ENCODE assay signal across 23 cellular contexts in the genomic region with DNA sequence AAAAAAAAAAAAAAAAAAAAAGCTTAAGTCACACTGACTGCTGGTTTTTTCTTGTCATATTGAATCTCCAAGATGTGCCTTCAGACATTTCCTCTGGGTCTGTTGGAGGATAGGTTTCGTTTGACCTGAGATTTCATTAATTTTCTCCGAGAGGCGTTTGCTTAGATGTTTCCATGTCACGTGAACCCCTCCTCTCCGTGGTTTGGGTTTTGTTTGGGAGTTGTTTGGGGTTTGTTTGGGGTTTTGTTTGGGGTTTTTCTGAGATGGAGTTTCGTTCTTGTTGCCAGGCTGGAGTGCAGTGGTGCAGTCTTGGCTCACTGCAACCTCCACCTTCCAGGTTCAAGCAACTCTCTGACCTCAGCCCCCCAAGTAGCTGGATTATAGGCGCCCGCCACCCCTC. TPM values are rescaled to one million over a fixed set of nuclear protein-coding genes. Genes with fewer than 3 reads are reported as not detected.
A peak's percentile ranks its signal among the peaks of the same experiment; 100 is the strongest.
DNase-seq lines count a peak whose midpoint lies in the region; ATAC-seq and TF ChIP-seq lines count a peak whose summit lies in the region.
"Had no signal": no experiment of that assay in that cellular context is flagged by ENCODE, and none has a peak within 500 bp of the region (broad histone marks: within the 10 kb centered on the region; RNA-seq: fewer than 3 reads in every experiment).

No MANE protein-coding gene starts in this region.

- POLR2A ChIA-PET in HEK293T (lab: Yijun Ruan, JAX) (no interaction called here), OCI-LY7 (lab: Charles Lee) (no interaction called here)

- no peak overlapping the region for H3K4me3 Mint-ChIP-seq in glutamatergic neuron (ENCODE audit: unreplicated experiment)
- H3K4me3 Mint-ChIP-seq: B cell; CD4-positive, alpha-beta T cell; CD8-positive, alpha-beta T cell had no signal

- no peak overlapping the region for H3K9ac ChIP-seq in mammary epithelial cell (ENCODE audit: insufficient read depth, low read length)
- H3K9ac ChIP-seq: BLaER1 treated with 17β-estradiol and CSF1 and Interleukin-3, amounts not matched to agents 10 nM and 100 nM had no signal

- 72% methylated on average over 8 of the region's 8 CpGs for WGBS in mammary epithelial cell (ENCODE audit: low coverage, missing lambda C conversion rate)

- peak overlapping the region; percentile 43 for H3K27ac Mint-ChIP-seq in glutamatergic neuron (ENCODE audit: unreplicated experiment)
- H3K27ac Mint-ChIP-seq: B cell; CD4-positive, alpha-beta T cell; CD8-positive, alpha-beta T cell had no signal

- no peak overlapping the region for H3K4me2 ChIP-seq in OCI-LY7 (ENCODE audit: low read length)
- H3K4me2 ChIP-seq in mammary epithelial cell (ENCODE audit: insufficient read depth, low read depth, low read length): no peak overlapping the region

- H3K4me1 ChIP-seq in OCI-LY7 (ENCODE audit: insufficient read depth, low read length, poor library complexity, severe bottlenecking) (peaks cover 13% of the 10 kb centered on the region), mammary epithelial cell (ENCODE audit: insufficient read depth, low read length) (no peaks in the 10 kb centered on the region)
- H3K4me1 ChIP-seq: Caco-2 had no signal

- H3K27me3 Mint-ChIP-seq in glutamatergic neuron (ENCODE audit: unreplicated experiment): peaks cover 1% of the 10 kb centered on the region

- BruUV-seq in OCI-LY7 (replicated peaks; lab: Mats Ljungman, UMichigan) (no TSS peak), mammary epithelial cell (replicated peaks; lab: Mats Ljungman, UMichigan) (no TSS peak)

- peaks cover 5% of the 10 kb centered on the region for H3K9me3 Mint-ChIP-seq in glutamatergic neuron (ENCODE audit: unreplicated experiment)
- H3K9me3 Mint-ChIP-seq: CD8-positive, alpha-beta T cell had no signal

- H3K36me3 ChIP-seq in OCI-LY7 (ENCODE audit: insufficient read depth, low read length): no peaks in the 10 kb centered on the region; the same call in 1 of the 2 replicates
- H3K36me3 ChIP-seq in mammary epithelial cell (ENCODE audit: insufficient read depth, low read length): no peaks in the 10 kb centered on the region

- peaks cover 8% of the 10 kb centered on the region for H3K36me3 Mint-ChIP-seq in glutamatergic neuron (ENCODE audit: unreplicated experiment)
- H3K36me3 Mint-ChIP-seq: CD8-positive, alpha-beta T cell had no signal

- H3K27ac ChIP-seq in OCI-LY7 (ENCODE audit: low read depth, low read length, poor library complexity, severe bottlenecking): no peak overlapping the region
- no peak overlapping the region for H3K27ac ChIP-seq in mammary epithelial cell (ENCODE audit: insufficient read depth, low read depth, low read length)
- H3K27ac ChIP-seq: BLaER1 treated with 17β-estradiol and CSF1 and Interleukin-3, amounts not matched to agents 10 nM and 100 nM; C4-2B had no signal

- intact Hi-C loops in OCI-LY7 (cut with micrococcal nuclease; ENCODE audit: unreplicated experiment) (no loop called here), mammary epithelial cell (cut with micrococcal nuclease) (no loop called here)

- in situ Hi-C loops in mammary epithelial cell (cut with MboI; ENCODE audit: low sequenced_read_pairs in 2 of 2): no loop called here

- CTCF ChIA-PET in HEK293T (lab: Yijun Ruan, JAX): no interaction called here
- CTCF ChIA-PET in OCI-LY7 (lab: Charles Lee; ENCODE audit: unreplicated experiment): no interaction called here
- CTCF ChIA-PET in mammary epithelial cell (lab: Charles Lee; ENCODE audit: low non-redundant PET): no interaction called here

- DNase-seq in GM12865 (ENCODE audit: low read depth): peak; percentile 45
- no peak for DNase-seq in HEK293T (ENCODE audit: extremely low spot score)
- DNase-seq in OCI-LY7 (ENCODE audit: low spot score): no peak
- no peak for DNase-seq in glutamatergic neuron
- no peak for DNase-seq in UCSD-AML1 (lab: John Stamatoyannopoulos, UW; ENCODE audit: unreplicated experiment)
- no peak for DNase-seq in mammary epithelial cell
- DNase-seq: 8988T; AML-193; Caco-2; CD4-positive, alpha-beta T cell; CD8-positive, alpha-beta T cell; DMS 273 treated with DMSO at 0.1 percent for 48 hours; DMS153; DMS53; DMS79; DND-41; EL; GDM1 had no signal

- ATAC-seq in HG02623 (IDR thresholded peaks at IDR 0.05; ENCODE audit: unreplicated experiment): no peak
- ATAC-seq in GM18909 (IDR thresholded peaks at IDR 0.05; ENCODE audit: poor library complexity, unreplicated experiment): no peak
- ATAC-seq: CD8-positive, alpha-beta T cell had no signal

- H3K9me3 ChIP-seq in OCI-LY7 (ENCODE audit: low read length) (0 out of 2 replicates have a peak, but pooled peaks cover under 1% of the 10 kb centered on the region), mammary epithelial cell (replicated peaks; ENCODE audit: insufficient read depth, low read length) (peaks cover 2% of the 10 kb centered on the region)
- H3K9me3 ChIP-seq: Caco-2 had no signal

- H4K20me1 ChIP-seq in OCI-LY7 (ENCODE audit: insufficient read depth, low read length) (no peaks in the 10 kb centered on the region), mammary epithelial cell (ENCODE audit: insufficient read depth, low read length) (no peaks in the 10 kb centered on the region)
- H4K20me1 ChIP-seq: BLaER1 treated with 17β-estradiol and CSF1 and Interleukin-3, amounts not matched to agents 10 nM and 100 nM had no signal

- H3K4me1 Mint-ChIP-seq in glutamatergic neuron (ENCODE audit: low read depth, unreplicated experiment): no peaks in the 10 kb centered on the region
- H3K4me1 Mint-ChIP-seq: B cell had no signal

- dilution Hi-C loops in mammary epithelial cell (cut with HindIII; ENCODE audit: low sequenced_read_pairs): no loop called here

- no peak for TF ChIP-seq CTCF in GM12865 (IDR thresholded peaks at IDR 0.05; ENCODE audit: insufficient read depth, low read depth, low read length, missing control alignments)
- TF ChIP-seq CTCF in OCI-LY7 (conservative IDR thresholded peaks at IDR 0.05; ENCODE audit: low read length): no peak
- TF ChIP-seq CTCF in glutamatergic neuron (IDR thresholded peaks at IDR 0.05; ENCODE audit: partially characterized antibody, unreplicated experiment): no peak
- TF ChIP-seq CTCF in mammary epithelial cell (conservative IDR thresholded peaks at IDR 0.05 in 1 of 2, IDR thresholded peaks at IDR 0.05 in 1 of 2; ENCODE audit: extremely low read depth in 1 of 2, insufficient read depth in 1 of 2, low read depth in 1 of 2, low read length in 2 of 2): no peak

- no peak overlapping the region for H3K4me3 ChIP-seq in GM12865 (ENCODE audit: low read depth, low read length)
- no peak overlapping the region for H3K4me3 ChIP-seq in OCI-LY7 (ENCODE audit: low read depth, low read length, poor library complexity, severe bottlenecking)
- H3K4me3 ChIP-seq in mammary epithelial cell (replicated peaks in 1 of 3; ENCODE audit: insufficient read depth in 1 of 3, low read depth in 2 of 3, low read length in 3 of 3): no peak overlapping the region
- H3K4me3 ChIP-seq: BLaER1 treated with 17β-estradiol and CSF1 and Interleukin-3, amounts not matched to agents 10 nM and 100 nM had no signal

- no peaks in the 10 kb centered on the region for H3K79me2 ChIP-seq in OCI-LY7 (ENCODE audit: insufficient read depth, low read depth, low read length)
- no peaks in the 10 kb centered on the region for H3K79me2 ChIP-seq in mammary epithelial cell (ENCODE audit: insufficient read depth, low read length)

- no peaks in the 10 kb centered on the region for H3K27me3 ChIP-seq in mammary epithelial cell (ENCODE audit: insufficient read depth, low read length)
- H3K27me3 ChIP-seq: BLaER1 treated with 17β-estradiol and CSF1 and Interleukin-3, amounts not matched to agents 10 nM and 100 nM had no signal

- peak overlapping the region; percentile 2; the same call in 1 of the 2 replicates for H2AFZ ChIP-seq in OCI-LY7 (ENCODE audit: low read length)
- H2AFZ ChIP-seq in mammary epithelial cell (ENCODE audit: low read depth, low read length): no peak overlapping the region

- H3K9me2 ChIP-seq in OCI-LY7 (ENCODE audit: insufficient read depth, low read length): no peaks in the 10 kb centered on the region

TF ChIP-seq in HEK293T, 16 proteins besides CTCF, POLR2A, EP300 and RAD21:
- TF ChIP-seq FOXK2 (IDR thresholded peaks at IDR 0.05): no peak
- peak; percentile 60; the same call in 1 of the 2 replicates for TF ChIP-seq ZNF384 (IDR thresholded peaks at IDR 0.05)
- no peak for TF ChIP-seq BHLHE40 (IDR thresholded peaks at IDR 0.05; ENCODE audit: borderline replicate concordance)

RNA-seq across cellular contexts. Expression of a gene that starts 40.8 kb away (rescaled TPM):
- 30.9 and 33.8 TPM in 2 replicates for total RNA-seq in OCI-LY7 (2014; rRNA removed; shearing (Covaris generic))
- total RNA-seq in OCI-LY7 (2022) (25.2 and 29.0 TPM in 2 replicates), glutamatergic neuron (ENCODE audit: unreplicated experiment) (37.1 TPM), mammary epithelial cell (10 to 100 TPM; 14.3 to 21.7 TPM)
- polyA plus RNA-seq in mammary epithelial cell: 11.8 TPM
- polyA minus RNA-seq in mammary epithelial cell: 13.0 TPM

RNA-seq across cellular contexts. Expression of a gene that starts 40.8 kb away (rescaled TPM):
- total RNA-seq in OCI-LY7 (2014; rRNA removed; shearing (Covaris generic)): 51.1 and 58.7 TPM in 2 replicates
- 57.6 and 61.6 TPM in 2 replicates for total RNA-seq in OCI-LY7 (2022)
- total RNA-seq in glutamatergic neuron (ENCODE audit: unreplicated experiment): 45.4 TPM
- total RNA-seq in mammary epithelial cell: 10 to 100 TPM; 11.9 to 42.0 TPM
- 9.1 TPM for polyA plus RNA-seq in mammary epithelial cell
- polyA minus RNA-seq in mammary epithelial cell: 20.4 TPM
